Comparison of ENCODE assay signal across 3 cellular contexts in genomic region chr5:171934586-171934985, GRCh38.
"Had no signal": no experiment of that assay in that cellular context is flagged by ENCODE, and none has a peak within 500 bp of the region (broad histone marks: within the 10 kb centered on the region; RNA-seq: fewer than 3 reads in every experiment).

No MANE protein-coding gene starts in this region.

- ATAC-seq: GM12878 had no signal

- DNase-seq: GDM1, GF-D8 had no signal

- H3K4me3 ChIP-seq: GM12878 had no signal
